Comparison of ENCODE assay signal across 8 cellular contexts in genomic region chr5:69217154-69217731, GRCh38. TPM values are rescaled to one million over a fixed set of nuclear protein-coding genes. Genes with fewer than 3 reads are reported as not detected.
DNase-seq lines count a peak whose midpoint lies in the region; ATAC-seq and TF ChIP-seq lines count a peak whose summit lies in the region.

No MANE protein-coding gene starts in this region.

- H3K4me3 Mint-ChIP-seq in activated CD4-positive, alpha-beta T cell treated with anti-CD3 and anti-CD28 coated beads, Interleukin-2, amount 10 ng/mL, durations not matched to agents 7 days and 5 days, result peak overlapping the region; percentile 96

- in situ Hi-C loops in HAP-1 (cut with MboI; ENCODE audit: low sequenced_read_pairs), result no loop called here

- H3K4me3 ChIP-seq in HAP-1 (peak overlapping the region; percentile 100), esophagus (ENCODE audit: low read depth in 1 of 2, low read length in 2 of 2) (peak overlapping the region; percentile 94 to 99), prostate gland (peak overlapping the region; percentile 77 to 91)

- intact Hi-C loops in prostate gland (cut with DNase I) (loop anchor here (10.0 kb wide), 1 partner anchor 122 kb away; the partner anchor contains the start of gene SLC30A5), sciatic nerve (cut with DNase I) (no loop called here)

- peak; percentile 99 for DNase-seq in AG20443 (ENCODE audit: low spot score)
- DNase-seq in HAP-1 (ENCODE audit: low spot score in 2 of 2), result peak; percentile 90 to 99
- no peak for DNase-seq in activated CD4-positive, alpha-beta T cell treated with anti-CD3 and anti-CD28 coated beads, Interleukin-2, amount 10 ng/mL, durations not matched to agents 7 days and 5 days
- no peak for DNase-seq in prostate gland (ENCODE audit: low spot score)
- no peak for DNase-seq in NCI-H2171 treated with DMSO at 0.1 percent for 48 hours (lab: John Stamatoyannopoulos, UW)
- no peak for DNase-seq in sciatic nerve (ENCODE audit: low spot score)

- H3K27me3 ChIP-seq in HAP-1 (ENCODE audit: low read depth) (no peaks in the 10 kb centered on the region), esophagus (ENCODE audit: control insufficient read depth in 1 of 2, insufficient read depth in 2 of 2, low read length in 2 of 2) (no peaks in the 10 kb centered on the region), prostate gland (replicated peaks; ENCODE audit: insufficient read depth) (no peaks in the 10 kb centered on the region)

- no peaks in the 10 kb centered on the region for H3K27me3 Mint-ChIP-seq in activated CD4-positive, alpha-beta T cell treated with anti-CD3 and anti-CD28 coated beads, Interleukin-2, amount 10 ng/mL, durations not matched to agents 7 days and 5 days

- H3K36me3 Mint-ChIP-seq in activated CD4-positive, alpha-beta T cell treated with anti-CD3 and anti-CD28 coated beads, Interleukin-2, amount 10 ng/mL, durations not matched to agents 7 days and 5 days (ENCODE audit: low read depth), result peaks cover 9% of the 10 kb centered on the region

- peaks cover 23% of the 10 kb centered on the region for H3K4me1 Mint-ChIP-seq in activated CD4-positive, alpha-beta T cell treated with anti-CD3 and anti-CD28 coated beads, Interleukin-2, amount 10 ng/mL, durations not matched to agents 7 days and 5 days

- POLR2A ChIA-PET in activated CD4-positive, alpha-beta T cell treated with anti-CD3 and anti-CD28 coated beads, Interleukin-2, amount 10 ng/mL, durations not matched to agents 7 days and 5 days (lab: Charles Lee), result interaction anchor here (0.6 to 0.7 kb wide), 2 partner anchors 85 to 180 kb away, joined by 3 to 4 read pairs; no protein-coding TSS in a partner anchor

- CTCF ChIA-PET in activated CD4-positive, alpha-beta T cell treated with anti-CD3 and anti-CD28 coated beads, Interleukin-2, amount 10 ng/mL, durations not matched to agents 7 days and 5 days (lab: Charles Lee), result interaction anchor here (0.6 to 0.7 kb wide), 2 partner anchors 17 to 127 kb away, joined by 3 read pairs; no protein-coding TSS in a partner anchor

- TF ChIP-seq POLR2A in prostate gland (IDR thresholded peaks at IDR 0.05), result no peak

- H3K27ac ChIP-seq in esophagus (ENCODE audit: low read depth in 2 of 2, low read length in 1 of 2), result peak overlapping the region in 1 of 2 donors; percentile 97
- H3K27ac ChIP-seq in prostate gland, result peak overlapping the region; percentile 86 to 87

- ATAC-seq in HG03108 (IDR thresholded peaks at IDR 0.05; ENCODE audit: unreplicated experiment) (no peak), sciatic nerve (no peak)

- peaks cover 2% of the 10 kb centered on the region for H3K9me3 Mint-ChIP-seq in activated CD4-positive, alpha-beta T cell treated with anti-CD3 and anti-CD28 coated beads, Interleukin-2, amount 10 ng/mL, durations not matched to agents 7 days and 5 days

- H3K4me1 ChIP-seq in HAP-1 (peaks cover 9% of the 10 kb centered on the region), esophagus (ENCODE audit: control insufficient read depth in 2 of 2, insufficient read depth in 2 of 2, low read length in 1 of 2) (no peaks in the 10 kb centered on the region), prostate gland (replicated peaks) (peaks cover 4% of the 10 kb centered on the region)

- TF ChIP-seq CTCF in prostate gland (IDR thresholded peaks at IDR 0.05), result no peak

- no peaks in the 10 kb centered on the region for H3K9me3 ChIP-seq in HAP-1
- no peaks in the 10 kb centered on the region for H3K9me3 ChIP-seq in esophagus (ENCODE audit: control insufficient read depth in 2 of 2, insufficient read depth in 1 of 2, low read depth in 1 of 2, low read length in 1 of 2)
- H3K9me3 ChIP-seq in prostate gland, result no peaks in the 10 kb centered on the region

- H3K36me3 ChIP-seq in HAP-1 (replicated peaks), result 0 out of 2 replicates have a peak, but pooled peaks cover 5% of the 10 kb centered on the region
- H3K36me3 ChIP-seq in esophagus (ENCODE audit: control insufficient read depth in 2 of 2, insufficient read depth in 2 of 2, low read length in 1 of 2), result no peaks in the 10 kb centered on the region
- H3K36me3 ChIP-seq in prostate gland, result no peaks in the 10 kb centered on the region

- H3K27ac Mint-ChIP-seq in activated CD4-positive, alpha-beta T cell treated with anti-CD3 and anti-CD28 coated beads, Interleukin-2, amount 10 ng/mL, durations not matched to agents 7 days and 5 days, result peak overlapping the region; percentile 98

- WGBS in esophagus, 2 donors, result 15 to 20% methylated on average over 15 of the region's 15 CpGs
- 22% methylated on average over 15 of the region's 15 CpGs for WGBS in prostate gland

RNA-seq across cellular contexts. Expression of gene CDK7, which starts 17.4 kb away (rescaled TPM):
- total RNA-seq in activated CD4-positive, alpha-beta T cell treated with anti-CD3 and anti-CD28 coated beads, Interleukin-2, amount 10 ng/mL, durations not matched to agents 7 days and 5 days, result 10 to 100 TPM; 24.3 to 29.1 TPM
- polyA plus RNA-seq in esophagus, result 10 to 100 TPM; 37.4 to 52.5 TPM
- total RNA-seq in prostate gland, result 10 to 100 TPM; 25.5 to 99.1 TPM
- 16.7 TPM for total RNA-seq in sciatic nerve

RNA-seq across cellular contexts. Expression of gene CENPH, which starts 27.9 kb away (rescaled TPM):
- total RNA-seq in activated CD4-positive, alpha-beta T cell treated with anti-CD3 and anti-CD28 coated beads, Interleukin-2, amount 10 ng/mL, durations not matched to agents 7 days and 5 days, result 10 to 100 TPM; 40.0 to 42.6 TPM
- polyA plus RNA-seq in esophagus, result 1 to 10 TPM; 7.2 to 8.4 TPM
- total RNA-seq in prostate gland (10 to 100 TPM in 1 of 2 donors, 1 to 10 TPM in 1; 5.3 to 17.4 TPM), sciatic nerve (2.5 TPM)

RNA-seq across cellular contexts. Expression of gene CCNB1, which starts 50.3 kb away (rescaled TPM):
- 100 to 1,000 TPM; 175 to 182 TPM for total RNA-seq in activated CD4-positive, alpha-beta T cell treated with anti-CD3 and anti-CD28 coated beads, Interleukin-2, amount 10 ng/mL, durations not matched to agents 7 days and 5 days
- 10 to 100 TPM; 28.1 to 59.1 TPM for polyA plus RNA-seq in esophagus
- total RNA-seq in prostate gland, result 10 to 100 TPM in 1 of 2 donors, 1 to 10 TPM in 1; 9.7 to 24.3 TPM
- 3.3 TPM for total RNA-seq in sciatic nerve

Comparison
In these comparisons a context has a peak if more than half of its experiments do, and no peak if none do; other contexts are left out.
1. DNase-seq: peak in AG20443 (single experiment) and HAP-1 (2 of 2); none in activated CD4-positive, alpha-beta T cell treated with anti-CD3 and anti-CD28 coated beads, Interleukin-2, amount 10 ng/mL, durations not matched to agents 7 days and 5 days (single experiment), prostate gland (single experiment), NCI-H2171 treated with DMSO at 0.1 percent for 48 hours (single experiment) and sciatic nerve (single experiment).
2. RNA of gene CCNB1, which starts 50.3 kb away (total RNA-seq): 175 to 182 TPM in activated CD4-positive, alpha-beta T cell treated with anti-CD3 and anti-CD28 coated beads, Interleukin-2, amount 10 ng/mL, durations not matched to agents 7 days and 5 days; 9.7 to 24.3 TPM in prostate gland and 3.3 TPM in sciatic nerve (single experiment); every median in the first group is over 4 times any median in the second.
3. Peak in every context shown above with its lines, with median percentiles within 50 percentile points of each other: H3K4me3 ChIP-seq.